Comparison of ENCODE assay signal across 9 cellular contexts in genomic region chrX:136250191-136251041, GRCh38. TPM values are rescaled to one million over a fixed set of nuclear protein-coding genes. Genes with fewer than 3 reads are reported as not detected.
DNase-seq lines count a peak whose midpoint lies in the region; ATAC-seq and TF ChIP-seq lines count a peak whose summit lies in the region.
"Had no signal": no experiment of that assay in that cellular context is flagged by ENCODE, and none has a peak within 500 bp of the region (broad histone marks: within the 10 kb centered on the region; RNA-seq: fewer than 3 reads in every experiment).

No MANE protein-coding gene starts in this region.

- H3K4me3 Mint-ChIP-seq in T-helper 17 cell = peak overlapping the region; percentile 79

- peaks cover 3% of the 10 kb centered on the region for H3K4me1 Mint-ChIP-seq in T-helper 17 cell

- H3K36me3 ChIP-seq in right lobe of liver = no peaks in the 10 kb centered on the region

- H3K9me3 ChIP-seq in T-helper 17 cell (ENCODE audit: control insufficient read depth, low read length, poor library complexity, severe bottlenecking) (no peaks in the 10 kb centered on the region), right lobe of liver (no peaks in the 10 kb centered on the region)

- H3K27ac Mint-ChIP-seq in T-helper 17 cell = no peak overlapping the region

- no peaks in the 10 kb centered on the region for H3K27me3 ChIP-seq in right lobe of liver

- H3K4me3 ChIP-seq in cardiac fibroblast (replicated peaks in 1 of 2; ENCODE audit: low read depth in 2 of 2, low read length in 2 of 2) (peak overlapping the region; percentile 66 to 68), right lobe of liver (peak overlapping the region; percentile 56 to 68 (median 59))

- H3K4me1 ChIP-seq in right lobe of liver = no peaks in the 10 kb centered on the region

- no peak for TF ChIP-seq POLR2A in right lobe of liver (IDR thresholded peaks at IDR 0.05)

- peaks cover 3% of the 10 kb centered on the region for H3K36me3 Mint-ChIP-seq in T-helper 17 cell (ENCODE audit: low read depth)

- TF ChIP-seq CTCF in cardiac fibroblast (IDR thresholded peaks at IDR 0.05; ENCODE audit: low read depth, low read length) = no peak
- no peak for TF ChIP-seq CTCF in right lobe of liver (IDR thresholded peaks at IDR 0.05)

- H3K27me3 Mint-ChIP-seq in T-helper 17 cell = no peaks in the 10 kb centered on the region

- intact Hi-C loops in right lobe of liver (cut with DNase I) = no loop called here

- WGBS in right lobe of liver (ENCODE audit: insufficient coverage, low coverage, low lambda C conversion rate, missing lambda C conversion rate) = 33% methylated on average over 9 of the region's 53 CpGs

- peak; percentile 34 for ATAC-seq in HG03039 (IDR thresholded peaks at IDR 0.05; ENCODE audit: unreplicated experiment)
- peak; percentile 15 for ATAC-seq in T-helper 17 cell
- ATAC-seq in right lobe of liver = peak; percentile 33 to 59 (median 52)

- DNase-seq in NCI-H748 (lab: John Stamatoyannopoulos, UW; ENCODE audit: unreplicated experiment) (peak; percentile 30), NCI-H748 treated with DMSO at 0.1 percent for 48 hours (lab: John Stamatoyannopoulos, UW) (no peak), T-helper 17 cell (peak in 2 of 3 donors; percentile 8 to 11), cardiac fibroblast (ENCODE audit: low read depth in 2 of 2) (peak; percentile 33 to 37), right lobe of liver (no peak), mesenteric fat pad (ENCODE audit: low spot score) (no peak)
- peak; percentile 28 for DNase-seq in stimulated activated CD8-positive, alpha-beta memory T cell treated with anti-CD3 and anti-CD28 coated beads, Interleukin-12 subunit alpha, Interleukin-12 subunit beta, amount 100 ng/mL, for 4 hours (ENCODE audit: low read depth)

- H3K27ac ChIP-seq in right lobe of liver = peak overlapping the region; percentile 42 to 44 (median 44)

RNA-seq across cellular contexts. Expression of gene MAP7D3, which starts 0.8 kb away (rescaled TPM):
- total RNA-seq in T-helper 17 cell = 1 to 10 TPM; 6.0 to 6.7 TPM
- 1 to 10 TPM; 2.4 to 5.4 (median 4.1) TPM for total RNA-seq in right lobe of liver
- total RNA-seq in mesenteric fat pad = 30.0 TPM

RNA-seq across cellular contexts. Expression of gene ADGRG4, which starts 50.3 kb away (rescaled TPM):
- total RNA-seq in T-helper 17 cell (not detected), right lobe of liver (under 1 TPM in 2 of 6 experiments, not detected in 4; 0.04 to 0.09 TPM), mesenteric fat pad (0.67 TPM)
- total RNA-seq: Daoy had no signal

Comparison
In these comparisons a context has a peak if more than half of its experiments do, and no peak if none do; other contexts are left out.
1. DNase-seq: peak in NCI-H748 (single experiment), T-helper 17 cell (2 of 3), cardiac fibroblast (2 of 2) and stimulated activated CD8-positive, alpha-beta memory T cell treated with anti-CD3 and anti-CD28 coated beads, Interleukin-12 subunit alpha, Interleukin-12 subunit beta, amount 100 ng/mL, for 4 hours (single experiment); none in NCI-H748 treated with DMSO at 0.1 percent for 48 hours (single experiment), right lobe of liver (0 of 3) and mesenteric fat pad (single experiment).
2. Peak in every context shown above with its lines, with median percentiles within 50 percentile points of each other: ATAC-seq.